17 cellular contexts compared by ENCODE assay signal in the genomic region with DNA sequence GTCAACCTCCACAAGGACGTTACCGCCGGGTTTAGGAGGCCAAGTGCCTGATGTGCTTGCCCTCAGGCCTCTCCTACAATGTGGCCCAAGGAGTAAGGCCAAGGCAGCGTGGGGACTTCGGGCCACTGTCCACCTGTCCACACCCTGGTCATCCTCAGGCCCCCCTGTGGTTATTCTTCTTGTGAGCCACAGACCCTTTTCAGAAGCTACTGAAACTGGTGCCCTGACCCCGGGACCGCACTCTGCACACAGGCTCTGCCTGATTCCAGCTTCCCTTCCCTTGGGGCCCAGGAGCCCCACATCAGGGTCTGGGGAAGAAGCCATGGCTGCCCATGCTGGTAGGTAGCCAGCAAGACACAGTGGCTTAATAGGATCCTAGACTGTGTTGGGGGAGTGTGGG.
"Had no signal": no experiment of that assay in that cellular context is flagged by ENCODE, and none has a peak within 500 bp of the region (broad histone marks: within the 10 kb centered on the region; RNA-seq: fewer than 3 reads in every experiment).

No MANE protein-coding gene starts in this region.

- H3K9me3 ChIP-seq: prostate gland, testis had no signal

- H3K4me1 ChIP-seq: prostate gland, testis had no signal

- H3K27ac ChIP-seq: prostate gland, skin epidermis, stomach, testis, upper lobe of left lung had no signal

- H3K27me3 ChIP-seq: testis, upper lobe of left lung had no signal

- H3K36me3 ChIP-seq: prostate gland, stomach, upper lobe of left lung had no signal

- H3K4me3 ChIP-seq: prostate gland, skin epidermis, stomach, testis, upper lobe of left lung had no signal

- H3K36me3 Mint-ChIP-seq: activated CD8-positive, alpha-beta memory T cell treated with anti-CD3 and anti-CD28 coated beads, Interleukin-2, amount 10 ng/mL, durations not matched to agents 7 days and 5 days; activated naive CD8-positive, alpha-beta T cell; naive thymus-derived CD8-positive, alpha-beta T cell; stimulated activated effector memory CD8-positive, alpha-beta T cell treated with anti-CD3 and anti-CD28 coated beads, Interleukin-12 subunit alpha, Interleukin-12 subunit beta, amount 100 ng/mL, for 72 hours had no signal

- H3K4me1 Mint-ChIP-seq: activated CD4-positive, alpha-beta memory T cell treated with anti-CD3 and anti-CD28 coated beads, Interleukin-2, amount 10 ng/mL, durations not matched to agents 7 days and 5 days; activated CD8-positive, alpha-beta memory T cell treated with anti-CD3 and anti-CD28 coated beads, Interleukin-2, amount 10 ng/mL, durations not matched to agents 7 days and 5 days; naive thymus-derived CD8-positive, alpha-beta T cell; stimulated activated effector memory CD8-positive, alpha-beta T cell treated with anti-CD3 and anti-CD28 coated beads, Interleukin-12 subunit alpha, Interleukin-12 subunit beta, amount 100 ng/mL, for 72 hours had no signal

- H3K4me3 Mint-ChIP-seq: activated CD4-positive, alpha-beta memory T cell treated with anti-CD3 and anti-CD28 coated beads, Interleukin-2, amount 10 ng/mL, durations not matched to agents 7 days and 5 days; activated CD8-positive, alpha-beta memory T cell treated with anti-CD3 and anti-CD28 coated beads, Interleukin-2, amount 10 ng/mL, durations not matched to agents 7 days and 5 days; activated naive CD8-positive, alpha-beta T cell; naive thymus-derived CD8-positive, alpha-beta T cell; stimulated activated effector memory CD8-positive, alpha-beta T cell treated with anti-CD3 and anti-CD28 coated beads, Interleukin-12 subunit alpha, Interleukin-12 subunit beta, amount 100 ng/mL, for 72 hours had no signal

- H3K9me3 Mint-ChIP-seq: activated CD4-positive, alpha-beta memory T cell treated with anti-CD3 and anti-CD28 coated beads, Interleukin-2, amount 10 ng/mL, durations not matched to agents 7 days and 5 days; stimulated activated effector memory CD8-positive, alpha-beta T cell treated with anti-CD3 and anti-CD28 coated beads, Interleukin-12 subunit alpha, Interleukin-12 subunit beta, amount 100 ng/mL, for 72 hours had no signal

- H3K27me3 Mint-ChIP-seq: activated CD4-positive, alpha-beta memory T cell treated with anti-CD3 and anti-CD28 coated beads, Interleukin-2, amount 10 ng/mL, durations not matched to agents 7 days and 5 days had no signal

- DNase-seq: activated CD4-positive, alpha-beta memory T cell treated with anti-CD3 and anti-CD28 coated beads, Interleukin-2, amount 10 ng/mL, durations not matched to agents 7 days and 5 days; activated CD4-positive, alpha-beta T cell treated with anti-CD3 and anti-CD28 coated beads for 4 hours; activated CD8-positive, alpha-beta memory T cell treated with anti-CD3 and anti-CD28 coated beads, Interleukin-2, amount 10 ng/mL, durations not matched to agents 7 days and 5 days; amniotic stem cell; cortex of kidney; erythroblast; foreskin melanocyte; nucleus accumbens; stimulated activated CD4-positive, alpha-beta T cell treated with anti-CD3 and anti-CD28 coated beads, Interleukin-4, amount 100 ng/mL, for 24 hours had no signal

- H3K27ac Mint-ChIP-seq: activated CD4-positive, alpha-beta memory T cell treated with anti-CD3 and anti-CD28 coated beads, Interleukin-2, amount 10 ng/mL, durations not matched to agents 7 days and 5 days; activated CD8-positive, alpha-beta memory T cell treated with anti-CD3 and anti-CD28 coated beads, Interleukin-2, amount 10 ng/mL, durations not matched to agents 7 days and 5 days; activated naive CD8-positive, alpha-beta T cell; naive thymus-derived CD8-positive, alpha-beta T cell; stimulated activated effector memory CD8-positive, alpha-beta T cell treated with anti-CD3 and anti-CD28 coated beads, Interleukin-12 subunit alpha, Interleukin-12 subunit beta, amount 100 ng/mL, for 72 hours had no signal
